In genomic region chr17:50533720-50534148, GRCh38 we compare ENCODE assay signal across 8 cellular contexts. TPM values are rescaled to one million over a fixed set of nuclear protein-coding genes. Genes with fewer than 3 reads are reported as not detected.
DNase-seq lines count a peak whose midpoint lies in the region; ATAC-seq and TF ChIP-seq lines count a peak whose summit lies in the region.

No MANE protein-coding gene starts in this region.

- H3K36me3 ChIP-seq in esophagus (ENCODE audit: control insufficient read depth in 2 of 2, insufficient read depth in 2 of 2, low read length in 1 of 2) (peaks cover 0 to 22% of the 10 kb centered on the region in 2 donors), neural progenitor cell (no peaks in the 10 kb centered on the region)

- H3K36me3 Mint-ChIP-seq in neural progenitor cell = no peaks in the 10 kb centered on the region

- H3K27ac Mint-ChIP-seq in neural progenitor cell = no peak overlapping the region

- H3K4me1 ChIP-seq in esophagus (ENCODE audit: control insufficient read depth in 2 of 2, insufficient read depth in 2 of 2, low read length in 1 of 2) = peaks cover 0 to 29% of the 10 kb centered on the region in 2 donors
- peaks cover 25% of the 10 kb centered on the region for H3K4me1 ChIP-seq in neural progenitor cell

- peaks cover 28% of the 10 kb centered on the region for H3K4me1 Mint-ChIP-seq in neural progenitor cell

- H3K4me3 ChIP-seq in esophagus (ENCODE audit: low read depth in 1 of 2, low read length in 2 of 2) = peak overlapping the region; percentile 64 to 83
- H3K4me3 ChIP-seq in neural progenitor cell = peak overlapping the region; percentile 56

- H4K20me1 ChIP-seq in neural progenitor cell (ENCODE audit: low read depth) = peaks cover 11% of the 10 kb centered on the region

- H3K27ac ChIP-seq in esophagus (ENCODE audit: low read depth in 2 of 2, low read length in 1 of 2) (peak overlapping the region; percentile 93 to 97), neural progenitor cell (no peak overlapping the region)

- H3K79me2 ChIP-seq in neural progenitor cell (ENCODE audit: low read depth) = no peaks in the 10 kb centered on the region

- TF ChIP-seq CTCF in neural progenitor cell (IDR thresholded peaks at IDR 0.05) = no peak

- H3K9me3 ChIP-seq in esophagus (ENCODE audit: control insufficient read depth in 2 of 2, insufficient read depth in 1 of 2, low read depth in 1 of 2, low read length in 1 of 2) (no peaks in the 10 kb centered on the region), neural progenitor cell (ENCODE audit: low read depth) (no peaks in the 10 kb centered on the region)

- no peaks in the 10 kb centered on the region for H3F3A ChIP-seq in neural progenitor cell (ENCODE audit: low read depth)

- no peaks in the 10 kb centered on the region for H3K27me3 ChIP-seq in esophagus (ENCODE audit: control insufficient read depth in 1 of 2, insufficient read depth in 2 of 2, low read length in 2 of 2)
- peaks cover 42% of the 10 kb centered on the region for H3K27me3 ChIP-seq in neural progenitor cell

- H3K27me3 Mint-ChIP-seq in neural progenitor cell (ENCODE audit: insufficient read depth, low read depth) = peaks cover 22% of the 10 kb centered on the region

- H3K4me3 Mint-ChIP-seq in neural progenitor cell = peak overlapping the region; percentile 62

- H2AFZ ChIP-seq in neural progenitor cell (replicated peaks) = no peak overlapping the region

- peak overlapping the region; percentile 99 for H3K4me2 ChIP-seq in neural progenitor cell

- ATAC-seq in HG03280 (IDR thresholded peaks at IDR 0.05; ENCODE audit: unreplicated experiment) (no peak), GM18867 (IDR thresholded peaks at IDR 0.05; ENCODE audit: unreplicated experiment) (no peak)

- H3K9ac ChIP-seq in neural progenitor cell = no peak overlapping the region

- DNase-seq in COLO668 (lab: John Stamatoyannopoulos, UW; ENCODE audit: unreplicated experiment) (peak; percentile 9), NCI-H2196 (lab: John Stamatoyannopoulos, UW; ENCODE audit: unreplicated experiment) (peak; percentile 76), neural progenitor cell (ENCODE audit: low spot score) (no peak), NCI-H446 treated with DMSO at 0.1 percent for 48 hours (lab: John Stamatoyannopoulos, UW) (no peak), NCI-H526 treated with DMSO at 0.1 percent for 48 hours (lab: John Stamatoyannopoulos, UW) (no peak)

- WGBS in esophagus, 2 donors = 2% methylated on average over 17 of the region's 17 CpGs

- no peaks in the 10 kb centered on the region for H3K9me3 Mint-ChIP-seq in neural progenitor cell

RNA-seq across cellular contexts. Expression of gene EPN3, which starts 1.2 kb away (rescaled TPM):
- 10 to 100 TPM; 40.5 to 59.8 TPM for polyA plus RNA-seq in esophagus
- 0.09 and 0.24 TPM in 2 replicates for total RNA-seq in neural progenitor cell (ENCODE audit: low replicate concordance)

RNA-seq across cellular contexts. Expression of gene SPATA20, which starts 13.2 kb away (rescaled TPM):
- 10 to 100 TPM; 11.5 to 26.7 TPM for polyA plus RNA-seq in esophagus
- 22.8 and 60.5 TPM in 2 replicates for total RNA-seq in neural progenitor cell (ENCODE audit: low replicate concordance)

RNA-seq across cellular contexts. Expression of gene MYCBPAP, which starts 25.5 kb away (rescaled TPM):
- polyA plus RNA-seq in esophagus = under 1 TPM; 0.05 to 0.22 TPM
- 3.5 and 3.8 TPM in 2 replicates for total RNA-seq in neural progenitor cell (ENCODE audit: low replicate concordance)

RNA-seq across cellular contexts. Expression of gene CACNA1G, which starts 26.8 kb away (rescaled TPM):
- under 1 TPM; 0.06 to 0.13 TPM for polyA plus RNA-seq in esophagus
- 1.6 and 4.9 TPM in 2 replicates for total RNA-seq in neural progenitor cell (ENCODE audit: low replicate concordance)

RNA-seq across cellular contexts. Expression of gene RSAD1, which starts 55.1 kb away (rescaled TPM):
- 10 to 100 TPM; 11.9 to 16.9 TPM for polyA plus RNA-seq in esophagus
- total RNA-seq in neural progenitor cell (ENCODE audit: low replicate concordance) = 9.7 and 12.9 TPM in 2 replicates

Comparison
In these comparisons a context has a peak if more than half of its experiments do, and no peak if none do; other contexts are left out.
1. DNase-seq: peak in COLO668 (single experiment) and NCI-H2196 (single experiment); none in neural progenitor cell (single experiment), NCI-H446 treated with DMSO at 0.1 percent for 48 hours (single experiment) and NCI-H526 treated with DMSO at 0.1 percent for 48 hours (single experiment).